12 cellular contexts compared by ENCODE assay signal in genomic region chr2:162839419-162839818, GRCh38. TPM values are rescaled to one million over a fixed set of nuclear protein-coding genes. Genes with fewer than 3 reads are reported as not detected.
DNase-seq lines count a peak whose midpoint lies in the region; ATAC-seq, FAIRE-seq and TF ChIP-seq lines count a peak whose summit lies in the region.
"Had no signal": no experiment of that assay in that cellular context is flagged by ENCODE, and none has a peak within 500 bp of the region (broad histone marks: within the 10 kb centered on the region; RNA-seq: fewer than 3 reads in every experiment).

No MANE protein-coding gene starts in this region.

- peak overlapping the region; percentile 86 for H3K4me3 ChIP-seq in cardiac muscle cell
- peak overlapping the region; percentile 24; the same call in 1 of the 2 replicates for H3K4me3 ChIP-seq in PC-9
- H3K4me3 ChIP-seq in iPS-15b (ENCODE audit: low read depth, low read length): peak overlapping the region; percentile 72
- H3K4me3 ChIP-seq: GM12878, vagina had no signal

- no TSS peak for BruUV-seq in PC-9 (replicated peaks; lab: Mats Ljungman, UMichigan)

- H3K27ac ChIP-seq in cardiac muscle cell (peak overlapping the region; percentile 52), PC-9 (no peak overlapping the region)
- H3K27ac ChIP-seq: vagina had no signal

- CTCF ChIA-PET in PC-9 (lab: Charles Lee): no interaction called here

- ATAC-seq in left cardiac atrium (no peak), GM19023 (IDR thresholded peaks at IDR 0.05; ENCODE audit: unreplicated experiment) (no peak), HG02678 (IDR thresholded peaks at IDR 0.05; ENCODE audit: unreplicated experiment) (no peak)
- ATAC-seq: GM12878 had no signal

- POLR2A ChIA-PET in PC-9 (lab: Charles Lee; ENCODE audit: unreplicated experiment): interaction anchor here (0.6 kb wide), 1 partner anchor 79 kb away, joined by 13 read pairs; no protein-coding TSS in a partner anchor

- TF ChIP-seq CTCF in cardiac muscle cell (IDR thresholded peaks at IDR 0.05; ENCODE audit: low read depth, low read length) (no peak), PC-9 (conservative IDR thresholded peaks at IDR 0.05) (no peak)

- H3K9me2 ChIP-seq in PC-9 (ENCODE audit: insufficient read depth): no peaks in the 10 kb centered on the region

- H3K9me3 ChIP-seq in cardiac muscle cell (ENCODE audit: low read depth) (no peaks in the 10 kb centered on the region), PC-9 (ENCODE audit: insufficient read depth, low read depth) (no peaks in the 10 kb centered on the region), iPS-15b (ENCODE audit: control insufficient read depth, insufficient read depth, low read length) (no peaks in the 10 kb centered on the region)
- H3K9me3 ChIP-seq: vagina had no signal

- no peak overlapping the region for H3K9ac ChIP-seq in iPS-15b (ENCODE audit: low read depth, low read length)

- H3K27me3 ChIP-seq in cardiac muscle cell (no peaks in the 10 kb centered on the region), PC-9 (ENCODE audit: insufficient read depth, low read depth) (0 out of 2 replicates have a peak, but pooled peaks cover 3% of the 10 kb centered on the region), iPS-15b (ENCODE audit: control insufficient read depth, insufficient read depth, low read length) (peaks cover 37% of the 10 kb centered on the region)
- H3K27me3 ChIP-seq: vagina had no signal

- DNase-seq in cardiac muscle cell (ENCODE audit: low read depth in 1 of 2, low spot score in 1 of 2): peak in 1 of 2 donors; percentile 42
- no peak for DNase-seq in left cardiac atrium
- DNase-seq in PC-9: no peak
- peak; percentile 30 for DNase-seq in urothelium cell line (ENCODE audit: low spot score)
- no peak for DNase-seq in kidney glomerular epithelial cell (lab: John Stamatoyannopoulos, UW)
- DNase-seq: activated B cell treated with CpG ODN at 0.5 μM for 24 hours had no signal

- no peaks in the 10 kb centered on the region for H4K20me1 ChIP-seq in PC-9 (ENCODE audit: insufficient read depth)

- FAIRE-seq in urothelium cell line (lab: Jason Lieb, UNC): no peak
- FAIRE-seq: frontal cortex, GM12878 had no signal

- peaks cover 11% of the 10 kb centered on the region for H3K4me1 ChIP-seq in cardiac muscle cell (ENCODE audit: low read depth)
- no peaks in the 10 kb centered on the region for H3K4me1 ChIP-seq in PC-9 (replicated peaks; ENCODE audit: insufficient read depth)
- no peaks in the 10 kb centered on the region for H3K4me1 ChIP-seq in iPS-15b (ENCODE audit: control insufficient read depth, insufficient read depth, low read length)
- H3K4me1 ChIP-seq: vagina had no signal

- H3K4me2 ChIP-seq in PC-9: peak overlapping the region; percentile 54

- H3K79me2 ChIP-seq in PC-9 (ENCODE audit: low read depth): no peaks in the 10 kb centered on the region

- H2AFZ ChIP-seq in PC-9: no peak overlapping the region

- no peaks in the 10 kb centered on the region for H3F3A ChIP-seq in PC-9 (ENCODE audit: insufficient read depth, low read depth)

- intact Hi-C loops in left cardiac atrium (cut with DNase I) (no loop called here), PC-9 (cut with micrococcal nuclease; ENCODE audit: unreplicated experiment) (no loop called here)

- H3K36me3 ChIP-seq in cardiac muscle cell (no peaks in the 10 kb centered on the region), PC-9 (ENCODE audit: low read depth) (no peaks in the 10 kb centered on the region), iPS-15b (ENCODE audit: control insufficient read depth, insufficient read depth, low read length) (no peaks in the 10 kb centered on the region)
- H3K36me3 ChIP-seq: vagina had no signal

RNA-seq across cellular contexts. Expression of gene KCNH7, which starts 0.9 kb away (rescaled TPM):
- 76.4 and 89.2 TPM in 2 replicates for total RNA-seq in cardiac muscle cell
- polyA plus RNA-seq in cardiac muscle cell: 39.5 and 56.7 TPM in 2 replicates
- under 1 TPM in 1 of 2 donors, not detected in 1; 0.31 TPM for total RNA-seq in left cardiac atrium
- not detected in 2 replicates for total RNA-seq in PC-9 (2021)
- total RNA-seq: activated B cell treated with CpG ODN at 0.5 μM for 24 hours, GM12878, vagina had no signal
- polyA plus RNA-seq: GM12878 had no signal

Comparison
In these comparisons a context has a peak if more than half of its experiments do, and no peak if none do; other contexts are left out.
1. RNA of gene KCNH7, which starts 0.9 kb away (total RNA-seq): 76.4 to 89.2 TPM in cardiac muscle cell; 0.31 TPM in left cardiac atrium and not detected in PC-9; every median in the first group is over 10 times any median in the second.
2. H3K4me3 ChIP-seq: peak in every context shown above with its lines; median percentile 86 in cardiac muscle cell; 72 in iPS-15b; 24 in PC-9.